ENCODE assay signal across 26 cellular contexts in the genomic region with DNA sequence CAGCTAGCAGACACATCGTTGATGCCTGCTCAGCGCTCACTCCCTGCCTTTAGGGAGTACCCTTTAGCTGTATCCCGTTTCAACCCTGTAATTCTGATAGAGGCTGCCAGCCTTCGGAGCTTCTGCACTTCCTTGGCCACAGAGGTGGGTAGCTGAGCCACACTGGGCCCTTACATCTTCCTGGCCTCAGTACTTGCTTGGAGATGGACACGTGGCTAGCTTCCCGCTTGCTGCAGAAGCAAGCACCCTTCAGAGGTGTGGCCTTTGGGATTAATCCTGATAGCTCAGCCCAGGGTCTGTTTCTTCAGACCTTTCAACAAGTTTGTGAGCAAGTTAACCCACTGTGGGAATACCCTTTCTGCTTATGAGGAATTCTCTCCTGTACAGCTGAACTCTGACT. TPM values are rescaled to one million over a fixed set of nuclear protein-coding genes. Genes with fewer than 3 reads are reported as not detected.
"Had no signal": no experiment of that assay in that cellular context is flagged by ENCODE, and none has a peak within 500 bp of the region (broad histone marks: within the 10 kb centered on the region; RNA-seq: fewer than 3 reads in every experiment).

No MANE protein-coding gene starts in this region.

- H3K27ac Mint-ChIP-seq: effector memory CD8-positive, alpha-beta T cell; memory B cell; mesothelial cell of epicardium; naive B cell; natural killer cell treated with Interleukin-12 subunit alpha and Interleukin-12 subunit beta and Interleukin-15 and Interleukin-18, amount 100 ng/mL, for 72 hours; progenitor cell of endocrine pancreas; stimulated activated naive B cell treated with anti-CD40 and anti-IgM and Interleukin-4, amounts not matched to agents 10 μg/mL and 1 μg/mL and 100 μg/mL, for 72 hours; stimulated activated naive CD8-positive, alpha-beta T cell treated with anti-CD3 and anti-CD28 coated beads, Interleukin-15, Interleukin-2, amounts not matched to agents 100 ng/mL and 50 ng/mL, for 24 hours had no signal

- H3K36me3 Mint-ChIP-seq: memory B cell; mesothelial cell of epicardium; naive B cell; natural killer cell treated with Interleukin-12 subunit alpha and Interleukin-12 subunit beta and Interleukin-15 and Interleukin-18, amount 100 ng/mL, for 72 hours; stimulated activated naive B cell treated with anti-CD40 and anti-IgM and Interleukin-4, amounts not matched to agents 10 μg/mL and 1 μg/mL and 100 μg/mL, for 72 hours had no signal

- H3K4me3 ChIP-seq: esophagus squamous epithelium, lung, mucosa of descending colon, right lobe of liver, thoracic aorta, tibial nerve, upper lobe of left lung had no signal

- H3K4me1 Mint-ChIP-seq: memory B cell, mesothelial cell of epicardium, naive B cell, neural crest cell had no signal

- H3K9me3 ChIP-seq: esophagus squamous epithelium, mucosa of descending colon, right lobe of liver, thoracic aorta, tibial nerve, upper lobe of left lung had no signal

- H3K4me3 Mint-ChIP-seq: effector memory CD8-positive, alpha-beta T cell; memory B cell; mesothelial cell of epicardium; naive B cell; natural killer cell treated with Interleukin-12 subunit alpha and Interleukin-12 subunit beta and Interleukin-15 and Interleukin-18, amount 100 ng/mL, for 72 hours; neural crest cell; stimulated activated naive B cell treated with anti-CD40 and anti-IgM and Interleukin-4, amounts not matched to agents 10 μg/mL and 1 μg/mL and 100 μg/mL, for 72 hours; stimulated activated naive CD8-positive, alpha-beta T cell treated with anti-CD3 and anti-CD28 coated beads, Interleukin-15, Interleukin-2, amounts not matched to agents 100 ng/mL and 50 ng/mL, for 24 hours had no signal

- H3K4me1 ChIP-seq: esophagus squamous epithelium, parathyroid adenoma, right lobe of liver, tibial nerve, upper lobe of left lung had no signal

- H3K9me3 Mint-ChIP-seq: effector memory CD8-positive, alpha-beta T cell; memory B cell; mesothelial cell of epicardium; natural killer cell treated with Interleukin-12 subunit alpha and Interleukin-12 subunit beta and Interleukin-15 and Interleukin-18, amount 100 ng/mL, for 72 hours; neural crest cell; stimulated activated naive B cell treated with anti-CD40 and anti-IgM and Interleukin-4, amounts not matched to agents 10 μg/mL and 1 μg/mL and 100 μg/mL, for 72 hours; stimulated activated naive CD8-positive, alpha-beta T cell treated with anti-CD3 and anti-CD28 coated beads, Interleukin-15, Interleukin-2, amounts not matched to agents 100 ng/mL and 50 ng/mL, for 24 hours had no signal

- H3K36me3 ChIP-seq: esophagus squamous epithelium, right lobe of liver, thoracic aorta, tibial nerve, upper lobe of left lung had no signal

- DNase-seq: cortex of kidney; effector memory CD8-positive, alpha-beta T cell; erythroblast; esophagus squamous epithelium; mucosa of descending colon; naive B cell; right lobe of liver; small intestine; stimulated activated CD4-positive, alpha-beta T cell treated with anti-CD3 and anti-CD28 coated beads, Interleukin-15, amount 100 ng/mL, for 24 hours; stimulated activated CD4-positive, alpha-beta T cell treated with anti-CD3 and anti-CD28 coated beads, Interleukin-2, amount 100 ng/mL, for 48 hours; stimulated activated naive B cell treated with anti-CD40 and anti-IgM and Interleukin-4, amounts not matched to agents 10 μg/mL and 1 μg/mL and 100 μg/mL, for 72 hours; upper lobe of left lung had no signal

- H3K79me2 ChIP-seq: parathyroid adenoma had no signal

- H3K27me3 ChIP-seq: right lobe of liver, upper lobe of left lung had no signal

- H3K9ac ChIP-seq: parathyroid adenoma had no signal

- H3K27ac ChIP-seq: esophagus squamous epithelium, parathyroid adenoma, right lobe of liver, thoracic aorta, tibial nerve, upper lobe of left lung had no signal

- H2AFZ ChIP-seq: parathyroid adenoma had no signal

- ATAC-seq: effector memory CD8-positive, alpha-beta T cell; left lobe of liver; mucosa of descending colon; natural killer cell treated with Interleukin-12 subunit alpha and Interleukin-12 subunit beta and Interleukin-15 and Interleukin-18, amount 100 ng/mL, for 72 hours; right lobe of liver; stimulated activated naive B cell treated with anti-CD40 and anti-IgM and Interleukin-4, amounts not matched to agents 10 μg/mL and 1 μg/mL and 100 μg/mL, for 72 hours had no signal

RNA-seq across cellular contexts. Expression of a gene that starts 15.3 kb away (rescaled TPM):
- total RNA-seq: dermis microvascular lymphatic vessel endothelial cell; fibroblast of villous mesenchyme; left lobe of liver; natural killer cell treated with Interleukin-12 subunit alpha and Interleukin-12 subunit beta and Interleukin-15 and Interleukin-18, amount 100 ng/mL, for 72 hours; right lobe of liver had no signal
- polyA plus RNA-seq: liver had no signal
